18 cellular contexts compared by ENCODE assay signal in the genomic region with DNA sequence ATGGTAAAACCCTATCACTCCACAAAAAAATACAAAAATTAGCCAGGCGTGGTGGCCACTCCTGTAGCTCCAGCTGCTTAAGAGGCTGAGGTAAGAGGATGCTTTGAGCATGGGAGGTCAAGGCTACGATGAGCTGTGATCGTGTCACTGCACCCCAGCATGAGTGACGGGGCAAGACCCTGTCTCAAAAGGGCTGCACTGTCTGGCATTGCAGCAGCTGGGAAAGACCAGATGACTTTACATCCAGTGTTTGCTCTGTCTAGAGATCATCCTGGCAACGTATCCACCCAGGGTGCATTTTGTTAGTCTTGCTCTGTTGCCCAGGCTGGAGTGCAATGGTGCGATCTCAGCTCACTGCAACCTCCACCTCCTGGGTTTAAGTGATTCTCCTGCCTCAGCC.
"Had no signal": no experiment of that assay in that cellular context is flagged by ENCODE, and none has a peak within 500 bp of the region (broad histone marks: within the 10 kb centered on the region; RNA-seq: fewer than 3 reads in every experiment).

No MANE protein-coding gene starts in this region.

- H3K9me3 Mint-ChIP-seq: activated naive CD4-positive, alpha-beta T cell treated with anti-CD3 and anti-CD28 coated beads, Interleukin-2, amount 50 U/mL, for 24 hours had no signal

- FAIRE-seq: endothelial cell of umbilical vein had no signal

- H2AFZ ChIP-seq: hepatocyte had no signal

- H3K36me3 Mint-ChIP-seq: activated naive CD4-positive, alpha-beta T cell treated with anti-CD3 and anti-CD28 coated beads, Interleukin-2, amount 50 U/mL, for 24 hours had no signal

- H3K27ac ChIP-seq: adrenal gland, vagina, VCaP had no signal

- H3K4me2 ChIP-seq: hepatocyte had no signal

- H3K27ac Mint-ChIP-seq: activated naive CD4-positive, alpha-beta T cell treated with anti-CD3 and anti-CD28 coated beads, Interleukin-2, amount 50 U/mL, for 24 hours had no signal

- H3K4me1 ChIP-seq: adrenal gland had no signal

- H3K36me3 ChIP-seq: adrenal gland, esophagus squamous epithelium, tibial artery, vagina had no signal

- H3K4me3 ChIP-seq: adrenal gland, esophagus squamous epithelium, hepatocyte, tibial artery, vagina had no signal

- H3K27me3 ChIP-seq: adrenal gland, esophagus squamous epithelium, hepatocyte, tibial artery, vagina had no signal

- H3K4me1 Mint-ChIP-seq: activated naive CD4-positive, alpha-beta T cell treated with anti-CD3 and anti-CD28 coated beads, Interleukin-2, amount 50 U/mL, for 24 hours had no signal

- H3K4me3 Mint-ChIP-seq: activated naive CD4-positive, alpha-beta T cell treated with anti-CD3 and anti-CD28 coated beads, Interleukin-2, amount 50 U/mL, for 24 hours; nephron had no signal

- DNase-seq: activated CD4-positive, alpha-beta T cell treated with anti-CD3 and anti-CD28 coated beads, Interleukin-2, amount 50 U/mL, for 48 hours; activated gamma-delta T cell; adrenal gland; dermis blood vessel endothelial cell; effector memory CD4-positive, alpha-beta T cell; esophagus squamous epithelium; left cardiac atrium; stimulated activated CD4-positive, alpha-beta T cell treated with anti-CD3 and anti-CD28 coated beads, Interleukin-2, amount 100 ng/mL, for 24 hours; stimulated activated naive CD8-positive, alpha-beta T cell treated with anti-CD3 and anti-CD28 coated beads, Interleukin-15, Interleukin-2, amounts not matched to agents 100 U/mL and 50 U/mL, for 24 hours; substantia nigra; T-helper 2 cell; tibial artery had no signal

- H3K9me3 ChIP-seq: adrenal gland, esophagus squamous epithelium, tibial artery, vagina had no signal

- H3K27me3 Mint-ChIP-seq: activated naive CD4-positive, alpha-beta T cell treated with anti-CD3 and anti-CD28 coated beads, Interleukin-2, amount 50 U/mL, for 24 hours had no signal

- ATAC-seq: left cardiac atrium; stimulated activated naive CD8-positive, alpha-beta T cell treated with anti-CD3 and anti-CD28 coated beads, Interleukin-15, Interleukin-2, amounts not matched to agents 100 U/mL and 50 U/mL, for 24 hours had no signal
